9 cellular contexts compared by ENCODE assay signal in genomic region chr3:150220791-150221190, GRCh38.
DNase-seq lines count a peak whose midpoint lies in the region; ATAC-seq and TF ChIP-seq lines count a peak whose summit lies in the region.
"Had no signal": no experiment of that assay in that cellular context is flagged by ENCODE, and none has a peak within 500 bp of the region (broad histone marks: within the 10 kb centered on the region; RNA-seq: fewer than 3 reads in every experiment).

No MANE protein-coding gene starts in this region.

- H3K36me3 Mint-ChIP-seq in mesothelial cell of epicardium = no peaks in the 10 kb centered on the region

- no peak overlapping the region for H3K27ac ChIP-seq in cardiac muscle cell
- H3K27ac ChIP-seq in breast epithelium = no peak overlapping the region
- H3K27ac ChIP-seq in vagina = peak overlapping the region; percentile 5

- ATAC-seq in left ventricle myocardium superior (no peak), HG03095 (IDR thresholded peaks at IDR 0.05; ENCODE audit: unreplicated experiment) (no peak), HG02763 (IDR thresholded peaks at IDR 0.05; ENCODE audit: unreplicated experiment) (no peak)

- no peaks in the 10 kb centered on the region for H3K9me3 ChIP-seq in cardiac muscle cell (ENCODE audit: low read depth)
- H3K9me3 ChIP-seq in breast epithelium = no peaks in the 10 kb centered on the region
- no peaks in the 10 kb centered on the region for H3K9me3 ChIP-seq in vagina

- intact Hi-C loops in left ventricle myocardium superior (cut with micrococcal nuclease) (no loop called here), breast epithelium (cut with DNase I; ENCODE audit: low total_unique reads) (no loop called here), vagina (cut with DNase I) (no loop called here)

- no peak for TF ChIP-seq POLR2A in breast epithelium (IDR thresholded peaks at IDR 0.05)
- TF ChIP-seq POLR2A in vagina (IDR thresholded peaks at IDR 0.05) = no peak

- H3K27ac Mint-ChIP-seq in mesothelial cell of epicardium = no peak overlapping the region

- H3K27me3 ChIP-seq in cardiac muscle cell (no peaks in the 10 kb centered on the region), breast epithelium (no peaks in the 10 kb centered on the region), vagina (no peaks in the 10 kb centered on the region)

- no peak for TF ChIP-seq CTCF in cardiac muscle cell (IDR thresholded peaks at IDR 0.05; ENCODE audit: low read depth, low read length)
- TF ChIP-seq CTCF in breast epithelium (IDR thresholded peaks at IDR 0.05) = no peak
- TF ChIP-seq CTCF in mesothelial cell of epicardium (IDR thresholded peaks at IDR 0.05; ENCODE audit: unreplicated experiment) = no peak
- TF ChIP-seq CTCF in vagina (IDR thresholded peaks at IDR 0.05) = no peak

- H3K4me1 ChIP-seq in cardiac muscle cell (ENCODE audit: low read depth) = peaks cover 14% of the 10 kb centered on the region
- H3K4me1 ChIP-seq in breast epithelium = no peaks in the 10 kb centered on the region
- peaks cover 15% of the 10 kb centered on the region for H3K4me1 ChIP-seq in vagina

- H3K4me3 ChIP-seq in cardiac muscle cell (peak overlapping the region; percentile 17), breast epithelium (peak overlapping the region; percentile 8 to 31 (median 27)), vagina (peak overlapping the region; percentile 27 to 38)

- H3K36me3 ChIP-seq in cardiac muscle cell (no peaks in the 10 kb centered on the region), breast epithelium (no peaks in the 10 kb centered on the region), vagina (no peaks in the 10 kb centered on the region)

- H3K27me3 Mint-ChIP-seq in mesothelial cell of epicardium (ENCODE audit: low read depth) = peaks cover 5% of the 10 kb centered on the region

- H3K9me3 Mint-ChIP-seq in mesothelial cell of epicardium = peaks cover 9% of the 10 kb centered on the region
- H3K9me3 Mint-ChIP-seq: activated T-cell treated with anti-CD3 and anti-CD28 coated beads, Interleukin-2, amount 50 U/mL, for 4 hours had no signal

- H3K4me1 Mint-ChIP-seq in mesothelial cell of epicardium = peaks cover 15% of the 10 kb centered on the region

- peak in 1 of 2 donors; percentile 41 for DNase-seq in cardiac muscle cell (ENCODE audit: low read depth in 1 of 2, low spot score in 1 of 2)
- no peak for DNase-seq in left ventricle myocardium superior
- no peak for DNase-seq in breast epithelium (ENCODE audit: low spot score in 2 of 2)
- DNase-seq in mesothelial cell of epicardium (ENCODE audit: low spot score in 2 of 2, unreplicated experiment in 2 of 2) = no peak
- DNase-seq in vagina (ENCODE audit: extremely low spot score in 2 of 2) = no peak
- no peak for DNase-seq in NCI-H2029 treated with DMSO at 0.1 percent for 48 hours (lab: John Stamatoyannopoulos, UW)

- H3K4me3 Mint-ChIP-seq in mesothelial cell of epicardium = peak overlapping the region; percentile 88
